ENCODE assay signal across 9 cellular contexts in the genomic region with DNA sequence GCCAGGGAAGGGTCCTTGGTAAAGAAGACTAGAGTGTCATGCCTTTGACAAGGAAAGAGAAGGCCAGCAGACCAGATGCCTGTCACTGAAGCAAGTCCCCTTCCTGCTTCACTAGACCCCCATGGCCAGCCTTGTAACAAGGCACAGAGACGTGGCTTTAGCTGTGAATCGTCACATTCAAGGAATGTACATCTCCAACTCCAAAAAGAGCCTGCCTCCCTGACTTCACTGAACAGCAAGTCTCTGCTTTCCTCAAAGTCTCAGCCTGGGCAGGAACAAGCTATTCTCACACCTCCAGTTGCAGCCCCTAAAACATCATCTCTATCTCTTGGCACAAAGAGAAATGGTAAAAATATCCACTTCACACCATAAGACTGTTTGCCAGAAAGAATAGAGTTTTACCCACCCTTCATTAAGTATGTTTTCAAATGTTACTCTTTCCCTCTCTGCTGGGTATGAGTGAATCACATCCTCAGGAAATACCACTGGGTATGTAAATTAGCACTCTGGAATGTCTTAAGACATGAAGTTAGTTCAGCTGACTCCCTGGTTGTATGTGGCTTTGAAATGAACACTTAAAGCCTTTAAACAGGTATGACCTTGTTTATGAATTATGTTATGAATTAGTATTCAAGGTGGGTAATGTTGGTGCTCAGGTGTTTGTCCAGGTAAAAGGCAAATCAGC. TPM values are rescaled to one million over a fixed set of nuclear protein-coding genes. Genes with fewer than 3 reads are reported as not detected.
DNase-seq lines count a peak whose midpoint lies in the region; ATAC-seq and TF ChIP-seq lines count a peak whose summit lies in the region.
"Had no signal": no experiment of that assay in that cellular context is flagged by ENCODE, and none has a peak within 500 bp of the region (broad histone marks: within the 10 kb centered on the region; RNA-seq: fewer than 3 reads in every experiment).

No MANE protein-coding gene starts in this region.

- peaks cover 50% of the 10 kb centered on the region for H3K4me1 ChIP-seq in foreskin keratinocyte
- H3K4me1 ChIP-seq: HAP-1 had no signal

- peaks cover 65% of the 10 kb centered on the region for H3K4me1 Mint-ChIP-seq in activated CD4-positive, alpha-beta T cell treated with anti-CD3 and anti-CD28 coated beads, Interleukin-2, amount 10 ng/mL, durations not matched to agents 24 days and 14 days
- peaks cover 17% of the 10 kb centered on the region for H3K4me1 Mint-ChIP-seq in T-helper 17 cell

- H3K4me3 Mint-ChIP-seq in activated CD4-positive, alpha-beta T cell treated with anti-CD3 and anti-CD28 coated beads, Interleukin-2, amount 10 ng/mL, durations not matched to agents 24 days and 14 days = peak overlapping the region; percentile 16
- H3K4me3 Mint-ChIP-seq in T-helper 17 cell = no peak overlapping the region

- intact Hi-C loops in activated CD4-positive, alpha-beta T cell treated with anti-CD3 and anti-CD28 coated beads, Interleukin-2, amount 10 ng/mL, durations not matched to agents 24 days and 14 days (cut with micrococcal nuclease) = loop anchor here (5.0 kb wide), 2 partner anchors 41 to 49 kb away; a partner anchor contains a TSS

- no peak for TF ChIP-seq CTCF in foreskin keratinocyte (conservative IDR thresholded peaks at IDR 0.05)

- peaks cover 2% of the 10 kb centered on the region for H3K27me3 Mint-ChIP-seq in activated CD4-positive, alpha-beta T cell treated with anti-CD3 and anti-CD28 coated beads, Interleukin-2, amount 10 ng/mL, durations not matched to agents 24 days and 14 days
- H3K27me3 Mint-ChIP-seq in T-helper 17 cell = peaks cover 6% of the 10 kb centered on the region

- H3K27ac Mint-ChIP-seq in activated CD4-positive, alpha-beta T cell treated with anti-CD3 and anti-CD28 coated beads, Interleukin-2, amount 10 ng/mL, durations not matched to agents 24 days and 14 days = peak overlapping the region; percentile 20
- peak overlapping the region; percentile 70 for H3K27ac Mint-ChIP-seq in T-helper 17 cell

- no peaks in the 10 kb centered on the region for H3K36me3 Mint-ChIP-seq in activated CD4-positive, alpha-beta T cell treated with anti-CD3 and anti-CD28 coated beads, Interleukin-2, amount 10 ng/mL, durations not matched to agents 24 days and 14 days (ENCODE audit: low read depth)
- H3K36me3 Mint-ChIP-seq in T-helper 17 cell (ENCODE audit: low read depth) = peaks cover 2% of the 10 kb centered on the region

- ATAC-seq in T-helper 17 cell (no peak), foreskin keratinocyte (peak; percentile 64), GM19023 (IDR thresholded peaks at IDR 0.05; ENCODE audit: unreplicated experiment) (no peak), GM21619 (IDR thresholded peaks at IDR 0.05; ENCODE audit: unreplicated experiment) (no peak)

- no peaks in the 10 kb centered on the region for H3K9me3 Mint-ChIP-seq in activated CD4-positive, alpha-beta T cell treated with anti-CD3 and anti-CD28 coated beads, Interleukin-2, amount 10 ng/mL, durations not matched to agents 24 days and 14 days

- peak overlapping the region; percentile 84 for H3K27ac ChIP-seq in foreskin keratinocyte

- no peaks in the 10 kb centered on the region for H3K9me3 ChIP-seq in T-helper 17 cell (ENCODE audit: control insufficient read depth, low read length, poor library complexity, severe bottlenecking)
- H3K9me3 ChIP-seq: HAP-1 had no signal

- H3K27me3 ChIP-seq in foreskin keratinocyte = no peaks in the 10 kb centered on the region

- no peak for DNase-seq in activated CD4-positive, alpha-beta T cell treated with anti-CD3 and anti-CD28 coated beads, Interleukin-2, amount 10 ng/mL, durations not matched to agents 24 days and 14 days
- DNase-seq in activated CD4-positive, alpha-beta T cell treated with anti-CD3 and anti-CD28 coated beads, Interleukin-2, amount 50 U/mL, for 48 hours = no peak
- DNase-seq in T-helper 17 cell = no peak
- DNase-seq in foreskin keratinocyte = peak; percentile 89 to 95
- peak; percentile 73 for DNase-seq in stromal cell of bone marrow (ENCODE audit: low read depth)
- no peak for DNase-seq in NCI-H187 treated with DMSO at 0.1 percent for 48 hours (lab: John Stamatoyannopoulos, UW)

RNA-seq across cellular contexts. Expression of a gene that starts 46.4 kb away (rescaled TPM):
- total RNA-seq in activated CD4-positive, alpha-beta T cell treated with anti-CD3 and anti-CD28 coated beads, Interleukin-2, amount 10 ng/mL, durations not matched to agents 24 days and 14 days = 14.8 and 15.2 TPM in 2 replicates
- total RNA-seq in T-helper 17 cell (1 to 10 TPM; 1.5 to 5.1 TPM), foreskin keratinocyte (297 and 365 TPM in 2 replicates)
- polyA plus RNA-seq in foreskin keratinocyte = 140 and 147 TPM in 2 replicates

Comparison
In these comparisons a context has a peak if more than half of its experiments do, and no peak if none do; other contexts are left out.
1. DNase-seq: peak in foreskin keratinocyte (2 of 2) and stromal cell of bone marrow (single experiment); none in activated CD4-positive, alpha-beta T cell treated with anti-CD3 and anti-CD28 coated beads, Interleukin-2, amount 10 ng/mL, durations not matched to agents 24 days and 14 days (single experiment), activated CD4-positive, alpha-beta T cell treated with anti-CD3 and anti-CD28 coated beads, Interleukin-2, amount 50 U/mL, for 48 hours (0 of 2), T-helper 17 cell (0 of 3) and NCI-H187 treated with DMSO at 0.1 percent for 48 hours (single experiment).
2. RNA of a gene that starts 46.4 kb away (total RNA-seq): 297 to 365 TPM in foreskin keratinocyte; 14.8 to 15.2 TPM in activated CD4-positive, alpha-beta T cell treated with anti-CD3 and anti-CD28 coated beads, Interleukin-2, amount 10 ng/mL, durations not matched to agents 24 days and 14 days and 1.5 to 5.1 TPM in T-helper 17 cell; every median in the first group is over 10 times any median in the second.